ENCODE assay signal across 1 cellular context in the genomic region with DNA sequence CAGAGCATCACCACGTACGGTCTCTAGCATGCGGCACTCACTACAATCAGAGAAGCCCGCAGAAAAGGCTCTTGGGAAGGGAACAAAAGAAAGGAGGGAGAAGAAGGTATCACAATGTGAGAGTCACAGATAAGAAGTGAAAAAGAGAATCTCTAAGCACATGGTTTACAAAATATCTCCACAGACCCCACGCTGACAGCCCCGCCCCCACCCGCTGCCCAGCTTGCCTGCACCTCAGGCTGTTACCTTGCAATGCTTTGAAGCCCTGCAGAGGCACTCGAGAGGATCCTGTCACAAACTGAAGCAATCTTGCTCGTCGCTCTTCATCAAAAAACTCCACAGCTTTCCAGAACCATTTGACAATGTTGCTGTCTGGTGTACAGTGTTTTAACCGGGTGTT.
A peak's percentile ranks its signal among the peaks of the same experiment; 100 is the strongest.
TF ChIP-seq lines count a peak whose summit lies in the region.

No MANE protein-coding gene starts in this region.

TF ChIP-seq in H1, 55 proteins besides CTCF, POLR2A, EP300 and RAD21:
- 0 out of 4 replicates have a peak, but pooled peaks of 1 of the 2 experiments have one; percentile 35 for TF ChIP-seq SIN3A (conservative IDR thresholded peaks at IDR 0.05 in 1 of 2, IDR thresholded peaks at IDR 0.05 in 1 of 2; ENCODE audit: low read depth in 1 of 2, low read length in 2 of 2)
- no peak for TF ChIP-seq RBBP5 (IDR thresholded peaks at IDR 0.05; ENCODE audit: borderline replicate concordance, low read depth, low read length)
TF ChIP-seq in H1: peak in this region for 1.
